24 cellular contexts compared by ENCODE assay signal in genomic region chr9:92592537-92592936, GRCh38. TPM values are rescaled to one million over a fixed set of nuclear protein-coding genes. Genes with fewer than 3 reads are reported as not detected.
DNase-seq lines count a peak whose midpoint lies in the region; ATAC-seq and TF ChIP-seq lines count a peak whose summit lies in the region.
"Had no signal": no experiment of that assay in that cellular context is flagged by ENCODE, and none has a peak within 500 bp of the region (broad histone marks: within the 10 kb centered on the region; RNA-seq: fewer than 3 reads in every experiment).

No MANE protein-coding gene starts in this region.

- no peaks in the 10 kb centered on the region for H3K79me2 ChIP-seq in PC-3 (ENCODE audit: low read length)

- H3K9ac ChIP-seq in PC-3 (ENCODE audit: low read length) = no peak overlapping the region
- H3K9ac ChIP-seq: BLaER1 treated with 17β-estradiol and CSF1 and Interleukin-3, amounts not matched to agents 10 nM and 100 nM; KMS-11 had no signal

- H4K20me1 ChIP-seq in PC-3 (ENCODE audit: low read length) = no peaks in the 10 kb centered on the region
- H4K20me1 ChIP-seq: BLaER1 treated with 17β-estradiol and CSF1 and Interleukin-3, amounts not matched to agents 10 nM and 100 nM had no signal

- no peak for DNase-seq in activated CD4-positive, alpha-beta T cell treated with anti-CD3 and anti-CD28 coated beads for 36 hours
- no peak for DNase-seq in activated CD4-positive, alpha-beta T cell treated with anti-CD3 and anti-CD28 coated beads for 48 hours
- DNase-seq in PC-3 = peak; percentile 4
- DNase-seq in epithelial cell of prostate (ENCODE audit: low read depth, low spot score) = peak; percentile 6
- no peak for DNase-seq in stimulated activated effector memory CD8-positive, alpha-beta T cell treated with anti-CD3 and anti-CD28 coated beads, Interleukin-12 subunit alpha, Interleukin-12 subunit beta, amount 100 ng/mL, for 72 hours (ENCODE audit: low spot score in 2 of 2)
- DNase-seq in BE2C = no peak
- no peak for DNase-seq in foreskin fibroblast
- DNase-seq in NOMO-1 treated with dmso at 0.1 percent for 144 hours (lab: John Stamatoyannopoulos, UW; ENCODE audit: unreplicated experiment) = no peak
- DNase-seq: ACHN; Calu3; CD8-positive, alpha-beta T cell; DMS153; NCI-H1105; NCI-H146; NCI-H2029 treated with DMSO at 0.1 percent for 48 hours; NCI-H226; NCI-H510A treated with DMSO at 0.1 percent for 48 hours; NCI-H774; NK-92 treated with Interleukin-12 subunit alpha and Interleukin-12 subunit beta, amount 100 ng/mL, for 24 hours had no signal

- no TSS peak for BruUV-seq in PC-3 (replicated peaks; lab: Mats Ljungman, UMichigan)

- H3K9me3 Mint-ChIP-seq in activated CD4-positive, alpha-beta T cell treated with anti-CD3 and anti-CD28 coated beads for 36 hours (ENCODE audit: low read depth) = no peaks in the 10 kb centered on the region
- H3K9me3 Mint-ChIP-seq in stimulated activated effector memory CD8-positive, alpha-beta T cell treated with anti-CD3 and anti-CD28 coated beads, Interleukin-12 subunit alpha, Interleukin-12 subunit beta, amount 100 ng/mL, for 72 hours = no peaks in the 10 kb centered on the region
- H3K9me3 Mint-ChIP-seq: CD8-positive, alpha-beta T cell had no signal

- H3K4me3 ChIP-seq in PC-3 (ENCODE audit: low read length) (no peak overlapping the region), BE2C (ENCODE audit: low read depth, low read length) (no peak overlapping the region), foreskin fibroblast (ENCODE audit: low read depth in 1 of 2, low read length in 2 of 2) (no peak overlapping the region)
- H3K4me3 ChIP-seq: BLaER1 treated with 17β-estradiol and CSF1 and Interleukin-3, amounts not matched to agents 10 nM and 100 nM had no signal

- no peak for TF ChIP-seq CTCF in PC-3 (conservative IDR thresholded peaks at IDR 0.05; ENCODE audit: low read depth, low read length)
- TF ChIP-seq CTCF in BE2C (IDR thresholded peaks at IDR 0.05; ENCODE audit: low read depth, low read length) = no peak
- no peak for TF ChIP-seq CTCF in foreskin fibroblast (IDR thresholded peaks at IDR 0.05; ENCODE audit: low read depth, low read length)

- H3K27me3 ChIP-seq in PC-3 (ENCODE audit: low read length) = no peaks in the 10 kb centered on the region
- H3K27me3 ChIP-seq in BE2C = no peaks in the 10 kb centered on the region
- H3K27me3 ChIP-seq: BLaER1 treated with 17β-estradiol and CSF1 and Interleukin-3, amounts not matched to agents 10 nM and 100 nM had no signal

- H3K36me3 ChIP-seq in PC-3 (ENCODE audit: low read depth, low read length) (no peaks in the 10 kb centered on the region), BE2C (no peaks in the 10 kb centered on the region)
- H3K36me3 ChIP-seq: BLaER1 treated with 17β-estradiol and CSF1 and Interleukin-3, amounts not matched to agents 10 nM and 100 nM had no signal

- no peak overlapping the region for H3K4me2 ChIP-seq in PC-3 (ENCODE audit: low read length)
- H3K4me2 ChIP-seq: BLaER1 treated with 17β-estradiol and CSF1 and Interleukin-3, amounts not matched to agents 10 nM and 100 nM; KMS-11 had no signal

- no peak overlapping the region for H3K4me3 Mint-ChIP-seq in activated CD4-positive, alpha-beta T cell treated with anti-CD3 and anti-CD28 coated beads for 36 hours
- H3K4me3 Mint-ChIP-seq in stimulated activated effector memory CD8-positive, alpha-beta T cell treated with anti-CD3 and anti-CD28 coated beads, Interleukin-12 subunit alpha, Interleukin-12 subunit beta, amount 100 ng/mL, for 72 hours = no peak overlapping the region
- H3K4me3 Mint-ChIP-seq: CD8-positive, alpha-beta T cell had no signal

- POLR2A ChIA-PET in activated CD4-positive, alpha-beta T cell treated with anti-CD3 and anti-CD28 coated beads for 36 hours (lab: Charles Lee) = no interaction called here
- POLR2A ChIA-PET in PC-3 (lab: Charles Lee; ENCODE audit: unreplicated experiment) = no interaction called here

- H3K27ac ChIP-seq in PC-3 (ENCODE audit: low read length) (no peak overlapping the region), epithelial cell of prostate (no peak overlapping the region)
- H3K27ac ChIP-seq: 22Rv1; BLaER1 treated with 17β-estradiol and CSF1 and Interleukin-3, amounts not matched to agents 10 nM and 100 nM; KMS-11 had no signal

- no peaks in the 10 kb centered on the region for H3K9me2 ChIP-seq in PC-3 (replicated peaks; ENCODE audit: low read length)

- H2AFZ ChIP-seq in PC-3 (ENCODE audit: low read length) = no peak overlapping the region

- H3K9me3 ChIP-seq in PC-3 (ENCODE audit: low read length) = no peaks in the 10 kb centered on the region
- no peaks in the 10 kb centered on the region for H3K9me3 ChIP-seq in BE2C

- ATAC-seq in activated CD4-positive, alpha-beta T cell treated with anti-CD3 and anti-CD28 coated beads for 36 hours = peak; percentile 81
- no peak for ATAC-seq in PC-3
- ATAC-seq in stimulated activated effector memory CD8-positive, alpha-beta T cell treated with anti-CD3 and anti-CD28 coated beads, Interleukin-12 subunit alpha, Interleukin-12 subunit beta, amount 100 ng/mL, for 72 hours = peak; percentile 95
- ATAC-seq: CD8-positive, alpha-beta T cell; Right ventricle myocardium inferior had no signal

- no peaks in the 10 kb centered on the region for H3K36me3 Mint-ChIP-seq in activated CD4-positive, alpha-beta T cell treated with anti-CD3 and anti-CD28 coated beads for 36 hours (ENCODE audit: low read depth)
- no peaks in the 10 kb centered on the region for H3K36me3 Mint-ChIP-seq in stimulated activated effector memory CD8-positive, alpha-beta T cell treated with anti-CD3 and anti-CD28 coated beads, Interleukin-12 subunit alpha, Interleukin-12 subunit beta, amount 100 ng/mL, for 72 hours
- H3K36me3 Mint-ChIP-seq: CD8-positive, alpha-beta T cell had no signal

- no peaks in the 10 kb centered on the region for H3K4me1 ChIP-seq in PC-3 (ENCODE audit: insufficient read depth, low read length)
- H3K4me1 ChIP-seq in BE2C = no peaks in the 10 kb centered on the region; the same call in 1 of the 2 replicates

- intact Hi-C loops in activated CD4-positive, alpha-beta T cell treated with anti-CD3 and anti-CD28 coated beads for 36 hours (cut with DNase I, micrococcal nuclease) = no loop called here
- intact Hi-C loops in PC-3 (cut with micrococcal nuclease) = no loop called here

- H3K27me3 Mint-ChIP-seq in activated CD4-positive, alpha-beta T cell treated with anti-CD3 and anti-CD28 coated beads for 36 hours = no peaks in the 10 kb centered on the region

- no peaks in the 10 kb centered on the region for H3F3A ChIP-seq in PC-3 (ENCODE audit: low read length, unreplicated experiment)

- H3K4me1 Mint-ChIP-seq in activated CD4-positive, alpha-beta T cell treated with anti-CD3 and anti-CD28 coated beads for 36 hours = peaks cover 3% of the 10 kb centered on the region
- no peaks in the 10 kb centered on the region for H3K4me1 Mint-ChIP-seq in stimulated activated effector memory CD8-positive, alpha-beta T cell treated with anti-CD3 and anti-CD28 coated beads, Interleukin-12 subunit alpha, Interleukin-12 subunit beta, amount 100 ng/mL, for 72 hours

- peak overlapping the region; percentile 44 for H3K27ac Mint-ChIP-seq in activated CD4-positive, alpha-beta T cell treated with anti-CD3 and anti-CD28 coated beads for 36 hours
- no peak overlapping the region for H3K27ac Mint-ChIP-seq in stimulated activated effector memory CD8-positive, alpha-beta T cell treated with anti-CD3 and anti-CD28 coated beads, Interleukin-12 subunit alpha, Interleukin-12 subunit beta, amount 100 ng/mL, for 72 hours
- H3K27ac Mint-ChIP-seq: CD8-positive, alpha-beta T cell had no signal

- CTCF ChIA-PET in activated CD4-positive, alpha-beta T cell treated with anti-CD3 and anti-CD28 coated beads for 36 hours (lab: Charles Lee) = no interaction called here
- CTCF ChIA-PET in PC-3 (lab: Charles Lee) = no interaction called here

RNA-seq across cellular contexts. Expression of gene ECM2, which starts 56.7 kb away (rescaled TPM):
- total RNA-seq in activated CD4-positive, alpha-beta T cell treated with anti-CD3 and anti-CD28 coated beads for 36 hours = not detected
- total RNA-seq in PC-3 (2014; rRNA removed) = 0.29 TPM in 1 of 2 replicates, not detected in the other
- not detected for polyA plus RNA-seq in BE2C (2012; ENCODE audit: insufficient read depth, insufficient read length, low read depth)
- total RNA-seq: Calu3; CD8-positive, alpha-beta T cell; OCI-LY7 had no signal

Comparison
In these comparisons a context has a peak if more than half of its experiments do, and no peak if none do; other contexts are left out.
1. DNase-seq: peak in PC-3 (single experiment) and epithelial cell of prostate (single experiment); none in activated CD4-positive, alpha-beta T cell treated with anti-CD3 and anti-CD28 coated beads for 36 hours (single experiment), activated CD4-positive, alpha-beta T cell treated with anti-CD3 and anti-CD28 coated beads for 48 hours (single experiment), stimulated activated effector memory CD8-positive, alpha-beta T cell treated with anti-CD3 and anti-CD28 coated beads, Interleukin-12 subunit alpha, Interleukin-12 subunit beta, amount 100 ng/mL, for 72 hours (0 of 2), BE2C (single experiment), foreskin fibroblast (0 of 2) and NOMO-1 treated with dmso at 0.1 percent for 144 hours (single experiment).